16 cellular contexts compared by ENCODE assay signal in genomic region chr4:176760468-176760867, GRCh38. TPM values are rescaled to one million over a fixed set of nuclear protein-coding genes. Genes with fewer than 3 reads are reported as not detected.
A peak's percentile ranks its signal among the peaks of the same experiment; 100 is the strongest.
DNase-seq lines count a peak whose midpoint lies in the region; ATAC-seq and TF ChIP-seq lines count a peak whose summit lies in the region.
"Had no signal": no experiment of that assay in that cellular context is flagged by ENCODE, and none has a peak within 500 bp of the region (broad histone marks: within the 10 kb centered on the region; RNA-seq: fewer than 3 reads in every experiment).

No MANE protein-coding gene starts in this region.

- H3K4me2 ChIP-seq in IMR-90 (ENCODE audit: low read depth, low read length) (peak overlapping the region; percentile 32), fibroblast of lung (ENCODE audit: extremely low read depth, insufficient read depth, low read length) (peak overlapping the region; percentile 2), osteoblast (ENCODE audit: insufficient read depth, low read length) (peak overlapping the region; percentile 37)
- H3K4me2 ChIP-seq: A549 had no signal

- POLR2A ChIA-PET in IMR-90 (lab: Charles Lee; ENCODE audit: unreplicated experiment): no interaction called here

- peak overlapping the region in 1 of 2 experiments; percentile 17; a peak in 1 of 4 replicates for H4K8ac ChIP-seq in IMR-90 (ENCODE audit: low read depth in 2 of 2, low read length in 2 of 2)

- H3K18ac ChIP-seq in IMR-90 (ENCODE audit: low read depth, low read length): peak overlapping the region; percentile 64

- no peak overlapping the region for H2BK120ac ChIP-seq in IMR-90 (ENCODE audit: low read depth, low read length)

- no peaks in the 10 kb centered on the region for H3K9me3 ChIP-seq in IMR-90 (ENCODE audit: control insufficient read depth, insufficient read depth, low read length)
- H3K9me3 ChIP-seq in fibroblast of lung (ENCODE audit: control insufficient read depth, insufficient read depth, low read depth, low read length): no peaks in the 10 kb centered on the region
- no peaks in the 10 kb centered on the region for H3K9me3 ChIP-seq in osteoblast (ENCODE audit: low read depth, low read length)
- H3K9me3 ChIP-seq: A549, HAP-1 had no signal

- no peak overlapping the region for H4K91ac ChIP-seq in IMR-90 (ENCODE audit: insufficient read depth, low read depth, low read length)

- H3K4me3 ChIP-seq in IMR-90 (ENCODE audit: insufficient read depth, low read depth, low read length) (no peak overlapping the region), fibroblast of lung (replicated peaks in 1 of 4; ENCODE audit: control extremely low read depth in 1 of 4, insufficient read depth in 1 of 4, low read depth in 3 of 4, low read length in 4 of 4) (peak overlapping the region in 1 of 4 experiments; percentile 9), osteoblast (ENCODE audit: insufficient read depth, low read length) (peak overlapping the region; percentile 1)
- H3K4me3 ChIP-seq: A549, HAP-1 had no signal

- DNase-seq in IMR-90 (no peak), RPMI7951 (ENCODE audit: low read depth) (peak; percentile 18), fibroblast of lung (ENCODE audit: low read depth in 2 of 2) (no peak), osteoblast (ENCODE audit: insufficient read length, low spot score, missing footprints) (no peak), ACHN (no peak), GM20000 (ENCODE audit: low spot score) (no peak)
- DNase-seq: CD8-positive, alpha-beta T cell; COR-L47; DMS153; DMS79 treated with DMSO at 0.1 percent for 48 hours; EL; GOT3 had no signal

- H3K23ac ChIP-seq in IMR-90 (ENCODE audit: low read depth, low read length): peak overlapping the region; percentile 73; the same call in 1 of the 2 replicates

- H3K36me3 ChIP-seq in IMR-90 (ENCODE audit: control insufficient read depth, insufficient read depth, low read length): no peaks in the 10 kb centered on the region
- no peaks in the 10 kb centered on the region for H3K36me3 ChIP-seq in fibroblast of lung (ENCODE audit: control insufficient read depth, insufficient read depth, low read length)
- peaks cover 24% of the 10 kb centered on the region for H3K36me3 ChIP-seq in osteoblast (ENCODE audit: insufficient read depth, low read length)
- H3K36me3 ChIP-seq: HAP-1 had no signal

- TF ChIP-seq CTCF in IMR-90 (conservative IDR thresholded peaks at IDR 0.05; ENCODE audit: low read depth, low read length) (no peak), fibroblast of lung (conservative IDR thresholded peaks at IDR 0.05 in 1 of 2, IDR thresholded peaks at IDR 0.05 in 1 of 2; ENCODE audit: low read depth in 1 of 2, low read length in 2 of 2) (no peak), osteoblast (IDR thresholded peaks at IDR 0.05; ENCODE audit: extremely low read depth, low read depth, low read length) (no peak), GM20000 (IDR thresholded peaks at IDR 0.05; ENCODE audit: extremely low read depth, missing control alignments) (no peak)

- intact Hi-C loops in IMR-90 (cut with micrococcal nuclease): no loop called here

- no peak overlapping the region for H4K5ac ChIP-seq in IMR-90 (ENCODE audit: low read depth, low read length)

- no peak for TF ChIP-seq RAD21 in IMR-90 (IDR thresholded peaks at IDR 0.05; ENCODE audit: low read length)

- peaks cover 4 to 35% of the 10 kb centered on the region in 2 experiments; a peak in 3 of 4 replicates for H3K79me1 ChIP-seq in IMR-90 (ENCODE audit: low read depth in 1 of 2, low read length in 2 of 2)

- H3K79me2 ChIP-seq in fibroblast of lung (ENCODE audit: control insufficient read depth, insufficient read depth, low read length): peaks cover 98% of the 10 kb centered on the region
- H3K79me2 ChIP-seq in osteoblast (ENCODE audit: insufficient read depth, low read length): peaks cover 98% of the 10 kb centered on the region

- H2BK15ac ChIP-seq in IMR-90 (ENCODE audit: low read depth, low read length): no peak overlapping the region

- H2AK9ac ChIP-seq in IMR-90 (replicated peaks; ENCODE audit: low read depth, low read length, poor library complexity): no peak overlapping the region

- H3K9ac ChIP-seq in IMR-90 (ENCODE audit: low read depth, low read length): no peak overlapping the region
- H3K9ac ChIP-seq in fibroblast of lung (ENCODE audit: insufficient read depth, low read length): no peak overlapping the region

- peak overlapping the region; percentile 58 for H2BK5ac ChIP-seq in IMR-90 (ENCODE audit: low read depth, low read length, poor library complexity, severe bottlenecking)

- H3K56ac ChIP-seq in IMR-90 (ENCODE audit: extremely low read depth, insufficient read depth, low read length): no peak overlapping the region

- H4K20me1 ChIP-seq in IMR-90 (ENCODE audit: insufficient read depth, low read length): peaks cover 61% of the 10 kb centered on the region
- no peaks in the 10 kb centered on the region for H4K20me1 ChIP-seq in fibroblast of lung (ENCODE audit: control insufficient read depth, extremely low read depth, insufficient read depth, low read length)
- peaks cover 80% of the 10 kb centered on the region for H4K20me1 ChIP-seq in osteoblast (ENCODE audit: insufficient read depth, low read length)

- in situ Hi-C loops in IMR-90 (cut with MboI; ENCODE audit: low sequenced_read_pairs) (no loop called here), ACHN (cut with HindIII; ENCODE audit: low pct_ligation_motif_present, low pct_unique_long_range_greater_than_20kb, low sequenced_read_pairs) (no loop called here)

- 71 to 100% methylated on average over 1 of the region's 3 CpGs for whole genome bisulfite sequencing in IMR-90 (ENCODE audit: extremely low coverage in 2 of 2, insufficient read length in 1 of 2), 2 experiments

- H3K4me1 ChIP-seq in IMR-90 (ENCODE audit: control insufficient read depth, insufficient read depth, low read length): peaks cover 15% of the 10 kb centered on the region
- peaks cover 3% of the 10 kb centered on the region for H3K4me1 ChIP-seq in fibroblast of lung (ENCODE audit: control insufficient read depth, extremely low read depth, insufficient read depth, low read length)
- peaks cover 77% of the 10 kb centered on the region for H3K4me1 ChIP-seq in osteoblast (ENCODE audit: insufficient read depth, low read length)
- H3K4me1 ChIP-seq: A549, HAP-1 had no signal

- CTCF ChIA-PET in IMR-90 (lab: Yijun Ruan, JAX): no interaction called here

- H2AFZ ChIP-seq in IMR-90 (replicated peaks; ENCODE audit: low read length, poor library complexity) (no peak overlapping the region), fibroblast of lung (ENCODE audit: low read length) (no peak overlapping the region), osteoblast (ENCODE audit: low read length) (no peak overlapping the region)

- H3K27me3 ChIP-seq in IMR-90 (ENCODE audit: control insufficient read depth, insufficient read depth, low read length) (no peaks in the 10 kb centered on the region), fibroblast of lung (ENCODE audit: control insufficient read depth, insufficient read depth, low read length) (no peaks in the 10 kb centered on the region), osteoblast (ENCODE audit: insufficient read depth, low read length) (no peaks in the 10 kb centered on the region)

- TF ChIP-seq POLR2A in IMR-90 (IDR thresholded peaks at IDR 0.05; ENCODE audit: low read depth, low read length): no peak

- H2BK20ac ChIP-seq in IMR-90 (ENCODE audit: low read depth, low read length): no peak overlapping the region

- H3K9me1 ChIP-seq in IMR-90 (ENCODE audit: insufficient read depth, low read length): peaks cover 8% of the 10 kb centered on the region; the same call in 1 of the 2 replicates

- no peak overlapping the region for H3K14ac ChIP-seq in IMR-90 (replicated peaks; ENCODE audit: low read depth, low read length)

- H3K4ac ChIP-seq in IMR-90 (ENCODE audit: low read depth, low read length): no peak overlapping the region

- no TSS peak for BruUV-seq in IMR-90 (replicated peaks; lab: Mats Ljungman, UMichigan)

- H2AK5ac ChIP-seq in IMR-90 (ENCODE audit: low read depth, low read length): no peak overlapping the region

- no peak overlapping the region for H3K27ac ChIP-seq in IMR-90 (ENCODE audit: insufficient read depth, low read length)
- H3K27ac ChIP-seq in fibroblast of lung (ENCODE audit: insufficient read depth, low read length): no peak overlapping the region
- H3K27ac ChIP-seq in osteoblast (ENCODE audit: low read depth, low read length): no peak overlapping the region
- H3K27ac ChIP-seq: A549 had no signal

- dilution Hi-C loops in IMR-90 (cut with HindIII; ENCODE audit: low sequenced_read_pairs, unreplicated experiment): no loop called here

- no peak for ATAC-seq in IMR-90 (ENCODE audit: low read depth)
- ATAC-seq: A549; CD8-positive, alpha-beta T cell; HepG2 had no signal

TF ChIP-seq in IMR-90, 13 proteins besides CTCF, POLR2A, EP300 and RAD21 (continues in another document):
- TF ChIP-seq MXI1 (IDR thresholded peaks at IDR 0.05; ENCODE audit: borderline replicate concordance, low read depth, low read length) (no peak), FOS (IDR thresholded peaks at IDR 0.05; ENCODE audit: low read depth, low read length) (no peak), MAFK (IDR thresholded peaks at IDR 0.05; ENCODE audit: low read depth, low read length) (no peak), RFX5 (IDR thresholded peaks at IDR 0.05; ENCODE audit: low read depth, low read length) (no peak), ELK1 (IDR thresholded peaks at IDR 0.05; ENCODE audit: borderline replicate concordance, low read depth, low read length) (no peak), CEBPB (IDR thresholded peaks at IDR 0.05; ENCODE audit: low read depth, low read length) (no peak), MAZ (IDR thresholded peaks at IDR 0.05; ENCODE audit: borderline replicate concordance, low read depth, low read length) (no peak), BHLHE40 (IDR thresholded peaks at IDR 0.05; ENCODE audit: low read depth, low read length) (no peak)

RNA-seq across cellular contexts. Expression of gene VEGFC, which starts 32.3 kb away (rescaled TPM):
- total RNA-seq in IMR-90 (2012; rRNA removed) (22.9 and 26.9 TPM in 2 replicates), fibroblast of lung (49.6 and 67.2 TPM in 2 replicates), osteoblast (55.4 and 56.9 TPM in 2 replicates)
- polyA plus RNA-seq in IMR-90 (2012; rRNA removed) (43.7 and 49.7 TPM in 2 replicates), fibroblast of lung (74.2 and 100.0 TPM in 2 replicates)
- 22.0 and 30.2 TPM in 2 replicates for polyA plus RNA-seq in IMR-90 (2012; cell fraction: cytosol; rRNA removed)
- polyA plus RNA-seq in IMR-90 (2012; cell fraction: nucleus; rRNA removed; ENCODE audit: low replicate concordance): 15.5 and 65.2 TPM in 2 replicates
- 43.2 and 58.6 TPM in 2 replicates for total RNA-seq in RPMI7951 (2014; rRNA removed; shearing (Covaris generic))
- 59.1 and 91.8 TPM in 2 replicates for polyA plus RNA-seq in fibroblast of lung (2012)
- polyA minus RNA-seq in fibroblast of lung (ENCODE audit: low replicate concordance): 48.9 and 59.6 TPM in 2 replicates
- total RNA-seq: CD8-positive, alpha-beta T cell; HepG2 had no signal
- polyA plus RNA-seq: CD14-positive monocyte, HepG2 had no signal
